In the genomic region with DNA sequence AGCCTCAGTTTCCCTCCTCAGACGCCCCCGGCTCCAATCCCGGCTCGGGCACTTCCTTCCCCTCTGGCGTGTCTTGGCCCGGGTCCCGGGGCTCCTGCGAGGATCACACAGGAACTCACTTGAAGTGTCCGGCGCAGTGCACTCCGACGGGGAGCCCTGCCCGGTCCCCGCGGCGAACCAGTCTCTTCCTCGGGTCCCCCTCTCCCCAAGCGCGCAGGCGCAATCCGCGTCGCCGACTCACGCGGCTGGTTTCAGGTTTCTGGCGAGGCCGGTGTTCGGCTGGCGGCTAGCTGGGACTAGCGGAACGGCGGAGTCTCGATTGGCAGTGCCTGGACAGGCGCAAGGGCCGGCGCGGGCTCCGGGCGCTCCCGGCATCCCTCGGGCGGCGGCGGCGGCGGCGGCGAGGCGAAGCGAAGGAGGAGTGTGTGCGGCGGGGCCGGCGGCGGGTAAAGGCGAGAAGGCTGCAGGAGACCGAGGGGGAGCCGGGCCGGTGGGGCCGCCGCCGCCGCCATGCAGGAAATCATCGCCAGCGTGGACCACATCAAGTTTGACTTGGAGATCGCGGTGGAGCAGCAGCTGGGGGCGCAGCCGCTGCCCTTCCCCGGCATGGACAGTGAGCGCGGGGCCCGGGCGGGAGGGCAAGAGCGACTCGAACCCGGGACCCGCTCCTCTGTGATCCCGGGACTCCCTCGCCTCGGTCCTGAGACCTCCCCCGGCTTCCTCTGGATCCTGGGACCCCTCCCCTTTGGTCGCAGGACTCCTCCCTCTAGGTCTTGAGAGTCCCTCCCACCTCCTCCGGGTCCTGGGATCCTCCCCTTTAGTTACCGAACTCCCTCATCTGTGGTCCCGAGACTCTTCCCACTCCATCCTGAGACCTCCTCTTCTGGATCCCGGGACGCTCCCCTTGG, we compare ENCODE assay signal across 1 cellular context.
TF ChIP-seq lines count a peak whose summit lies in the region.

A gene (plus strand): TSS at position 371 of the 908 bp plus-strand sequence. CDS start 140 bp downstream, at position 511.
A gene with protein sequence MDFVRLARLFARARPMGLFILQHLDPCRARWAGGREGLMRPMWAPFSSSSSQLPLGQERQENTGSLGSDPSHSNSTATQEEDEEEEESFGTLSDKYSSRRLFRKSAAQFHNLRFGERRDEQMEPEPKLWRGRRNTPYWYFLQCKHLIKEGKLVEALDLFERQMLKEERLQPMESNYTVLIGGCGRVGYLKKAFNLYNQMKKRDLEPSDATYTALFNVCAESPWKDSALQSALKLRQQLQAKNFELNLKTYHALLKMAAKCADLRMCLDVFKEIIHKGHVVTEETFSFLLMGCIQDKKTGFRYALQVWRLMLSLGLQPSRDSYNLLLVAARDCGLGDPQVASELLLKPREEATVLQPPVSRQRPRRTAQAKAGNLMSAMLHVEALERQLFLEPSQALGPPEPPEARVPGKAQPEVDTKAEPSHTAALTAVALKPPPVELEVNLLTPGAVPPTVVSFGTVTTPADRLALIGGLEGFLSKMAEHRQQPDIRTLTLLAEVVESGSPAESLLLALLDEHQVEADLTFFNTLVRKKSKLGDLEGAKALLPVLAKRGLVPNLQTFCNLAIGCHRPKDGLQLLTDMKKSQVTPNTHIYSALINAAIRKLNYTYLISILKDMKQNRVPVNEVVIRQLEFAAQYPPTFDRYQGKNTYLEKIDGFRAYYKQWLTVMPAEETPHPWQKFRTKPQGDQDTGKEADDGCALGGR (minus strand): TSS at position 226 of the 908 bp plus-strand sequence. CDS start 3,556 bp downstream, outside the sequence.

TF ChIP-seq in GM12878, 131 proteins besides CTCF, POLR2A, EP300 and RAD21 (continued from another document and continues in another):
- TF ChIP-seq, protein P1, sequence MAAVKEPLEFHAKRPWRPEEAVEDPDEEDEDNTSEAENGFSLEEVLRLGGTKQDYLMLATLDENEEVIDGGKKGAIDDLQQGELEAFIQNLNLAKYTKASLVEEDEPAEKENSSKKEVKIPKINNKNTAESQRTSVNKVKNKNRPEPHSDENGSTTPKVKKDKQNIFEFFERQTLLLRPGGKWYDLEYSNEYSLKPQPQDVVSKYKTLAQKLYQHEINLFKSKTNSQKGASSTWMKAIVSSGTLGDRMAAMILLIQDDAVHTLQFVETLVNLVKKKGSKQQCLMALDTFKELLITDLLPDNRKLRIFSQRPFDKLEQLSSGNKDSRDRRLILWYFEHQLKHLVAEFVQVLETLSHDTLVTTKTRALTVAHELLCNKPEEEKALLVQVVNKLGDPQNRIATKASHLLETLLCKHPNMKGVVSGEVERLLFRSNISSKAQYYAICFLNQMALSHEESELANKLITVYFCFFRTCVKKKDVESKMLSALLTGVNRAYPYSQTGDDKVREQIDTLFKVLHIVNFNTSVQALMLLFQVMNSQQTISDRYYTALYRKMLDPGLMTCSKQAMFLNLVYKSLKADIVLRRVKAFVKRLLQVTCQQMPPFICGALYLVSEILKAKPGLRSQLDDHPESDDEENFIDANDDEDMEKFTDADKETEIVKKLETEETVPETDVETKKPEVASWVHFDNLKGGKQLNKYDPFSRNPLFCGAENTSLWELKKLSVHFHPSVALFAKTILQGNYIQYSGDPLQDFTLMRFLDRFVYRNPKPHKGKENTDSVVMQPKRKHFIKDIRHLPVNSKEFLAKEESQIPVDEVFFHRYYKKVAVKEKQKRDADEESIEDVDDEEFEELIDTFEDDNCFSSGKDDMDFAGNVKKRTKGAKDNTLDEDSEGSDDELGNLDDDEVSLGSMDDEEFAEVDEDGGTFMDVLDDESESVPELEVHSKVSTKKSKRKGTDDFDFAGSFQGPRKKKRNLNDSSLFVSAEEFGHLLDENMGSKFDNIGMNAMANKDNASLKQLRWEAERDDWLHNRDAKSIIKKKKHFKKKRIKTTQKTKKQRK (IDR thresholded peaks at IDR 0.05; ENCODE audit: low read depth, low read length): peak; percentile 57; the same call in 1 of the 2 replicates
- no peak for TF ChIP-seq SUZ12 (IDR thresholded peaks at IDR 0.05; ENCODE audit: unreplicated experiment)
- TF ChIP-seq, protein P2, sequence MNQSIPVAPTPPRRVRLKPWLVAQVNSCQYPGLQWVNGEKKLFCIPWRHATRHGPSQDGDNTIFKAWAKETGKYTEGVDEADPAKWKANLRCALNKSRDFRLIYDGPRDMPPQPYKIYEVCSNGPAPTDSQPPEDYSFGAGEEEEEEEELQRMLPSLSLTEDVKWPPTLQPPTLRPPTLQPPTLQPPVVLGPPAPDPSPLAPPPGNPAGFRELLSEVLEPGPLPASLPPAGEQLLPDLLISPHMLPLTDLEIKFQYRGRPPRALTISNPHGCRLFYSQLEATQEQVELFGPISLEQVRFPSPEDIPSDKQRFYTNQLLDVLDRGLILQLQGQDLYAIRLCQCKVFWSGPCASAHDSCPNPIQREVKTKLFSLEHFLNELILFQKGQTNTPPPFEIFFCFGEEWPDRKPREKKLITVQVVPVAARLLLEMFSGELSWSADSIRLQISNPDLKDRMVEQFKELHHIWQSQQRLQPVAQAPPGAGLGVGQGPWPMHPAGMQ (IDR thresholded peaks at IDR 0.05; ENCODE audit: borderline replicate concordance): no peak
- no peak for TF ChIP-seq FOXK2 (IDR thresholded peaks at IDR 0.05)
- TF ChIP-seq POLR2AphosphoS2 (IDR thresholded peaks at IDR 0.05; ENCODE audit: low read depth, low read length): peak; percentile 97
- TF ChIP-seq, protein P3, sequence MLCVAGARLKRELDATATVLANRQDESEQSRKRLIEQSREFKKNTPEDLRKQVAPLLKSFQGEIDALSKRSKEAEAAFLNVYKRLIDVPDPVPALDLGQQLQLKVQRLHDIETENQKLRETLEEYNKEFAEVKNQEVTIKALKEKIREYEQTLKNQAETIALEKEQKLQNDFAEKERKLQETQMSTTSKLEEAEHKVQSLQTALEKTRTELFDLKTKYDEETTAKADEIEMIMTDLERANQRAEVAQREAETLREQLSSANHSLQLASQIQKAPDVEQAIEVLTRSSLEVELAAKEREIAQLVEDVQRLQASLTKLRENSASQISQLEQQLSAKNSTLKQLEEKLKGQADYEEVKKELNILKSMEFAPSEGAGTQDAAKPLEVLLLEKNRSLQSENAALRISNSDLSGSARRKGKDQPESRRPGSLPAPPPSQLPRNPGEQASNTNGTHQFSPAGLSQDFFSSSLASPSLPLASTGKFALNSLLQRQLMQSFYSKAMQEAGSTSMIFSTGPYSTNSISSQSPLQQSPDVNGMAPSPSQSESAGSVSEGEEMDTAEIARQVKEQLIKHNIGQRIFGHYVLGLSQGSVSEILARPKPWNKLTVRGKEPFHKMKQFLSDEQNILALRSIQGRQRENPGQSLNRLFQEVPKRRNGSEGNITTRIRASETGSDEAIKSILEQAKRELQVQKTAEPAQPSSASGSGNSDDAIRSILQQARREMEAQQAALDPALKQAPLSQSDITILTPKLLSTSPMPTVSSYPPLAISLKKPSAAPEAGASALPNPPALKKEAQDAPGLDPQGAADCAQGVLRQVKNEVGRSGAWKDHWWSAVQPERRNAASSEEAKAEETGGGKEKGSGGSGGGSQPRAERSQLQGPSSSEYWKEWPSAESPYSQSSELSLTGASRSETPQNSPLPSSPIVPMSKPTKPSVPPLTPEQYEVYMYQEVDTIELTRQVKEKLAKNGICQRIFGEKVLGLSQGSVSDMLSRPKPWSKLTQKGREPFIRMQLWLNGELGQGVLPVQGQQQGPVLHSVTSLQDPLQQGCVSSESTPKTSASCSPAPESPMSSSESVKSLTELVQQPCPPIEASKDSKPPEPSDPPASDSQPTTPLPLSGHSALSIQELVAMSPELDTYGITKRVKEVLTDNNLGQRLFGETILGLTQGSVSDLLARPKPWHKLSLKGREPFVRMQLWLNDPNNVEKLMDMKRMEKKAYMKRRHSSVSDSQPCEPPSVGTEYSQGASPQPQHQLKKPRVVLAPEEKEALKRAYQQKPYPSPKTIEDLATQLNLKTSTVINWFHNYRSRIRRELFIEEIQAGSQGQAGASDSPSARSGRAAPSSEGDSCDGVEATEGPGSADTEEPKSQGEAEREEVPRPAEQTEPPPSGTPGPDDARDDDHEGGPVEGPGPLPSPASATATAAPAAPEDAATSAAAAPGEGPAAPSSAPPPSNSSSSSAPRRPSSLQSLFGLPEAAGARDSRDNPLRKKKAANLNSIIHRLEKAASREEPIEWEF (IDR thresholded peaks at IDR 0.05; ENCODE audit: insufficient replicate concordance, low read depth, low read length): peak; percentile 99
- TF ChIP-seq SMAD5 (IDR thresholded peaks at IDR 0.05; ENCODE audit: low read depth): peak; percentile 29; the same call in 1 of the 2 replicates
- TF ChIP-seq MEF2B (IDR thresholded peaks at IDR 0.05; ENCODE audit: partially characterized antibody, poor library complexity, severe bottlenecking): no peak
- TF ChIP-seq STAT1 (conservative IDR thresholded peaks at IDR 0.05): 0 out of 2 replicates have a peak, but pooled peaks have one; percentile 89
- TF ChIP-seq SIN3A (IDR thresholded peaks at IDR 0.05; ENCODE audit: low read depth, low read length): peak; percentile 86
- TF ChIP-seq NFYA (IDR thresholded peaks at IDR 0.05; ENCODE audit: borderline replicate concordance, low read depth, low read length): no peak
- peak; percentile 87 for TF ChIP-seq NR2C2 (IDR thresholded peaks at IDR 0.05; ENCODE audit: borderline replicate concordance, control insufficient read depth, insufficient read length, low read depth)
- TF ChIP-seq BACH1 (IDR thresholded peaks at IDR 0.05; ENCODE audit: borderline replicate concordance): peak; percentile 86
- TF ChIP-seq STAT3 (IDR thresholded peaks at IDR 0.05; ENCODE audit: low read depth, low read length): no peak
- TF ChIP-seq SMC3 (IDR thresholded peaks at IDR 0.05; ENCODE audit: borderline replicate concordance, low read length): no peak
- TF ChIP-seq NR2C1 (IDR thresholded peaks at IDR 0.05): peak; percentile 53
- TF ChIP-seq CBFB (IDR thresholded peaks at IDR 0.05; ENCODE audit: low read depth): peak; percentile 28; the same call in 1 of the 2 replicates
- no peak for TF ChIP-seq EZH2 (IDR thresholded peaks at IDR 0.05; ENCODE audit: borderline replicate concordance, control insufficient read depth, low read depth, low read length)
- TF ChIP-seq ZNF622 (IDR thresholded peaks at IDR 0.05): no peak
- peak; percentile 90 for TF ChIP-seq YY1 (IDR thresholded peaks at IDR 0.05; ENCODE audit: low read depth, low read length)
- no peak for TF ChIP-seq WRNIP1 (IDR thresholded peaks at IDR 0.05; ENCODE audit: borderline replicate concordance, low read depth, low read length)
- no peak; the same call in 1 of the 2 replicates for TF ChIP-seq TBL1XR1 (IDR thresholded peaks at IDR 0.05; ENCODE audit: low read depth, low read length)
- no peak for TF ChIP-seq SREBF2 (IDR thresholded peaks at IDR 0.05; ENCODE audit: low read length)
- TF ChIP-seq RB1 (IDR thresholded peaks at IDR 0.05; ENCODE audit: borderline replicate concordance): peak; percentile 90; the same call in 1 of the 2 replicates
- no peak for TF ChIP-seq FOS (IDR thresholded peaks at IDR 0.05; ENCODE audit: borderline replicate concordance, extremely low read depth, insufficient read length)
- TF ChIP-seq ATF7 (IDR thresholded peaks at IDR 0.05; ENCODE audit: low read depth): peak; percentile 23; the same call in 1 of the 2 replicates
- TF ChIP-seq ZSCAN29 (IDR thresholded peaks at IDR 0.05): no peak
- TF ChIP-seq RELA (IDR thresholded peaks at IDR 0.05; ENCODE audit: borderline replicate concordance, partially characterized antibody): peak; percentile 69
- peak; percentile 90; the same call in 1 of the 2 replicates for TF ChIP-seq ASH2L (IDR thresholded peaks at IDR 0.05; ENCODE audit: borderline replicate concordance, low read depth)
- TF ChIP-seq, protein P4, sequence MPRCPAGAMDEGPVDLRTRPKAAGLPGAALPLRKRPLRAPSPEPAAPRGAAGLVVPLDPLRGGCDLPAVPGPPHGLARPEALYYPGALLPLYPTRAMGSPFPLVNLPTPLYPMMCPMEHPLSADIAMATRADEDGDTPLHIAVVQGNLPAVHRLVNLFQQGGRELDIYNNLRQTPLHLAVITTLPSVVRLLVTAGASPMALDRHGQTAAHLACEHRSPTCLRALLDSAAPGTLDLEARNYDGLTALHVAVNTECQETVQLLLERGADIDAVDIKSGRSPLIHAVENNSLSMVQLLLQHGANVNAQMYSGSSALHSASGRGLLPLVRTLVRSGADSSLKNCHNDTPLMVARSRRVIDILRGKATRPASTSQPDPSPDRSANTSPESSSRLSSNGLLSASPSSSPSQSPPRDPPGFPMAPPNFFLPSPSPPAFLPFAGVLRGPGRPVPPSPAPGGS (IDR thresholded peaks at IDR 0.05; ENCODE audit: borderline replicate concordance, insufficient read depth, low read depth, low read length, poor library complexity, severe bottlenecking): no peak
- TF ChIP-seq ZNF217 (IDR thresholded peaks at IDR 0.05): no peak
- TF ChIP-seq, protein P5, sequence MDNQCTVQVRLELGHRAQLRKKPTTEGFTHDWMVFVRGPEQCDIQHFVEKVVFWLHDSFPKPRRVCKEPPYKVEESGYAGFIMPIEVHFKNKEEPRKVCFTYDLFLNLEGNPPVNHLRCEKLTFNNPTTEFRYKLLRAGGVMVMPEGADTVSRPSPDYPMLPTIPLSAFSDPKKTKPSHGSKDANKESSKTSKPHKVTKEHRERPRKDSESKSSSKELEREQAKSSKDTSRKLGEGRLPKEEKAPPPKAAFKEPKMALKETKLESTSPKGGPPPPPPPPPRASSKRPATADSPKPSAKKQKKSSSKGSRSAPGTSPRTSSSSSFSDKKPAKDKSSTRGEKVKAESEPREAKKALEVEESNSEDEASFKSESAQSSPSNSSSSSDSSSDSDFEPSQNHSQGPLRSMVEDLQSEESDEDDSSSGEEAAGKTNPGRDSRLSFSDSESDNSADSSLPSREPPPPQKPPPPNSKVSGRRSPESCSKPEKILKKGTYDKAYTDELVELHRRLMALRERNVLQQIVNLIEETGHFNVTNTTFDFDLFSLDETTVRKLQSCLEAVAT (IDR thresholded peaks at IDR 0.05): peak; percentile 100
- no peak for TF ChIP-seq YBX1 (IDR thresholded peaks at IDR 0.05)
- TF ChIP-seq CHD4 (IDR thresholded peaks at IDR 0.05): no peak
- TF ChIP-seq GABPA (IDR thresholded peaks at IDR 0.05; ENCODE audit: low read depth): 0 out of 2 replicates have a peak, but pooled peaks have one; percentile 41
- no peak for TF ChIP-seq CEBPB (IDR thresholded peaks at IDR 0.05; ENCODE audit: borderline replicate concordance in 1 of 2, low read depth in 2 of 2, low read length in 2 of 2)
- peak; percentile 95 to 100 for TF ChIP-seq SRF (IDR thresholded peaks at IDR 0.05; ENCODE audit: low read depth in 2 of 2, low read length in 2 of 2)
